Comparison of ENCODE assay signal across 9 cellular contexts in the genomic region with DNA sequence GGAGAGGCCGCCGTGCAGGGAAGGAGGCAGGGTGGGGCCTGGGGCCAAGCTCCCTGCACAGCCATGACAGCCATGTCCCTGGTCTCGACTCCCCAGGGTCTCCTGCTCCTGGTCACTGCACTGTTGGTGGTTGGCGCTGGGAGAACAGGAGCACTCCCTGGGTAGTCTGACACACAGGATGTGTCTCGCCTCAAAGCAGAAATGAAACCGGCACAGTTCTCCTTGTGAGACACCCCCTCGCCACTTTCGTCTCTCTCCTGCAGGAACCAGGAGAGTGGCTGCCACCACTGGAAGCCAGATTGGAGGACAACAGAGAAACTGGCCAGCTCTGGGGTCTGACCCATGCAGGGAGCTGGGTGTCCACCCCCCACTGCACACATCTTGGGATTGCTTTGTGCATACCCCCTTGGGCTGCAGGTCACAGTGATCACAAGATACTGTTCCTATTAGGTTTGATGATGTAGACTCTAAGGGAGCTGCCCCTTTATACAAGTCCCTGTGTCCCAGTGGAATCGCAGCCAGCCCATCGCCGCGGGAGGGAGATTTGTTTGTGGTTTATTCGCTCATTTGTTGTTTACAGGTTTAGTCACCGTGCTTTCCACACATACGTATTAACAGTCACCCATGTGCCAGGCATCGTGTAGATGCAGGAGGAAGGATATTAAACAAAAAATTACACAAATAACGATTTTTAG. TPM values are rescaled to one million over a fixed set of nuclear protein-coding genes. Genes with fewer than 3 reads are reported as not detected.
A peak's percentile ranks its signal among the peaks of the same experiment; 100 is the strongest.
DNase-seq lines count a peak whose midpoint lies in the region; ATAC-seq and TF ChIP-seq lines count a peak whose summit lies in the region.
"Had no signal": no experiment of that assay in that cellular context is flagged by ENCODE, and none has a peak within 500 bp of the region (broad histone marks: within the 10 kb centered on the region; RNA-seq: fewer than 3 reads in every experiment).

No MANE protein-coding gene starts in this region.

- DNase-seq in Ammon's horn (ENCODE audit: low spot score) = peak; percentile 68
- no peak for DNase-seq in MM.1S
- DNase-seq in effector memory CD8-positive, alpha-beta T cell = peak in 1 of 3 experiments; percentile 4
- no peak for DNase-seq in lower leg skin (ENCODE audit: low spot score in 2 of 2)
- DNase-seq in AG08395 (ENCODE audit: low spot score) = no peak

- H3K9me3 Mint-ChIP-seq in effector memory CD8-positive, alpha-beta T cell = no peaks in the 10 kb centered on the region
- H3K9me3 Mint-ChIP-seq: GM23338 had no signal

- peaks cover 5 to 10% of the 10 kb centered on the region in 2 donors for H3K27me3 Mint-ChIP-seq in effector memory CD8-positive, alpha-beta T cell

- peak; percentile 63 for ATAC-seq in GM18909 (IDR thresholded peaks at IDR 0.05; ENCODE audit: poor library complexity, unreplicated experiment)
- ATAC-seq in effector memory CD8-positive, alpha-beta T cell (replicated peaks) = peak; percentile 55
- no peak for ATAC-seq in HG03280 (IDR thresholded peaks at IDR 0.05; ENCODE audit: unreplicated experiment)
- ATAC-seq in HG02588 (IDR thresholded peaks at IDR 0.05; ENCODE audit: unreplicated experiment) = no peak
- ATAC-seq: GM23338 had no signal

- no peaks in the 10 kb centered on the region for H3K9me3 ChIP-seq in MM.1S (replicated peaks; ENCODE audit: insufficient read depth, low read length)

- no peaks in the 10 kb centered on the region for H3K36me3 Mint-ChIP-seq in effector memory CD8-positive, alpha-beta T cell (ENCODE audit: insufficient read depth)

- peaks cover 8 to 9% of the 10 kb centered on the region in 2 donors for H3K4me1 Mint-ChIP-seq in effector memory CD8-positive, alpha-beta T cell (ENCODE audit: low read depth in 2 of 2)
- H3K4me1 Mint-ChIP-seq: GM23338 had no signal

- no peaks in the 10 kb centered on the region for H3F3A ChIP-seq in MM.1S (ENCODE audit: insufficient read depth, low read length)

- TF ChIP-seq CTCF in MM.1S (IDR thresholded peaks at IDR 0.05; ENCODE audit: low read length) (no peak), lower leg skin (IDR thresholded peaks at IDR 0.05) (no peak)

- H4K20me1 ChIP-seq in MM.1S (ENCODE audit: insufficient read depth, low read length) = no peaks in the 10 kb centered on the region

- H3K27ac Mint-ChIP-seq in effector memory CD8-positive, alpha-beta T cell = no peak overlapping the region
- H3K27ac Mint-ChIP-seq: GM23338 had no signal

- intact Hi-C loops in lower leg skin (cut with DNase I; ENCODE audit: low total_unique reads) = no loop called here

- H3K4me1 ChIP-seq in MM.1S (ENCODE audit: low read length) = peaks cover 10% of the 10 kb centered on the region; the same call in 1 of the 2 replicates

- H3K27me3 ChIP-seq in MM.1S (replicated peaks; ENCODE audit: insufficient read depth, low read length) = no peaks in the 10 kb centered on the region

- H2AFZ ChIP-seq in MM.1S (ENCODE audit: low read length) = 0 out of 2 replicates have a peak overlapping the region, but pooled peaks have one; percentile 16
- H2AFZ ChIP-seq: GM23338 had no signal

- H3K4me3 ChIP-seq in MM.1S (ENCODE audit: low read length) (peak overlapping the region; percentile 16; the same call in 1 of the 2 replicates), lower leg skin (ENCODE audit: low read depth, poor library complexity, severe bottlenecking) (no peak overlapping the region)
- H3K4me3 ChIP-seq: GM23338 had no signal

- H3K36me3 ChIP-seq in MM.1S (replicated peaks; ENCODE audit: insufficient read depth, low read length) = no peaks in the 10 kb centered on the region

- peak overlapping the region; percentile 60 to 61 for H3K4me3 Mint-ChIP-seq in effector memory CD8-positive, alpha-beta T cell
- H3K4me3 Mint-ChIP-seq: GM23338 had no signal

- 74 to 80% methylated on average over 17 of the region's 17 CpGs for WGBS in lower leg skin, 2 donors

- H3K9me2 ChIP-seq in MM.1S (replicated peaks; ENCODE audit: insufficient read depth, low read length) = no peaks in the 10 kb centered on the region

- no peak overlapping the region; the same call in 1 of the 2 replicates for H3K9ac ChIP-seq in MM.1S (ENCODE audit: low read length)

- peak overlapping the region; percentile 56 for H3K4me2 ChIP-seq in MM.1S (ENCODE audit: low read depth, low read length)
- H3K4me2 ChIP-seq: GM23338 had no signal

- TF ChIP-seq POLR2A in lower leg skin (IDR thresholded peaks at IDR 0.05) = no peak

- no peak overlapping the region for H3K27ac ChIP-seq in MM.1S (ENCODE audit: low read length)

- no peaks in the 10 kb centered on the region for H3K79me2 ChIP-seq in MM.1S (ENCODE audit: low read length)

RNA-seq across cellular contexts. Expression of gene YWHAH, which starts 27.0 kb away (rescaled TPM):
- 10 to 100 TPM; 57.8 to 94.0 (median 80.7) TPM for total RNA-seq in lower leg skin

Comparison
In these comparisons a context has a peak if more than half of its experiments do, and no peak if none do; other contexts are left out.
1. ATAC-seq: peak in GM18909 (single experiment) and effector memory CD8-positive, alpha-beta T cell (single experiment); none in HG03280 (single experiment) and HG02588 (single experiment).